Comparison of ENCODE assay signal across 17 cellular contexts in the genomic region with DNA sequence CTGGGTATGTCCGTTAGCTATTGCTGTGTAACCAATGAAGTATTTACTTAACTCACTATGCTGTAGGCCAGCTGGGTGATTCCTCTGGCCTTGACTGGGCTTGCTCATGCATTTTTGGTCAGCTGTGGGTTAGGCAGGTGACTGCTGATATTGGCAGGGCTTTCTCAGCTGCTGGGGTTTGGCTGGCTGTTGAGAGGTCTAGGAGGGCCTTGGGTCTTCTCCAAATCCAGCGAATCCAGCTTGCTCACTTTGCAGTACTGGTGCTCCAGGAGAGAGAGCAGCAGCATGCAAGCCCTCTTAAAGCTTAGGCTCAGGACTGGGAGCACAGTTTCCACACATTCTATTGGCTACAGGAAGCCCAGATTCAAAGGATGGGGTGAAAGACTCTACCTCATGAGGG.
DNase-seq lines count a peak whose midpoint lies in the region; ATAC-seq, FAIRE-seq and TF ChIP-seq lines count a peak whose summit lies in the region.
"Had no signal": no experiment of that assay in that cellular context is flagged by ENCODE, and none has a peak within 500 bp of the region (broad histone marks: within the 10 kb centered on the region; RNA-seq: fewer than 3 reads in every experiment).

No MANE protein-coding gene starts in this region.

- TF ChIP-seq CTCF in AG10803 (conservative IDR thresholded peaks at IDR 0.05; ENCODE audit: low read length) (no peak), bronchial epithelial cell (IDR thresholded peaks at IDR 0.05; ENCODE audit: insufficient read depth, low read length, severe bottlenecking) (no peak)

- ATAC-seq in HG03039 (IDR thresholded peaks at IDR 0.05; ENCODE audit: unreplicated experiment) = no peak
- ATAC-seq: Panc1; psoas muscle; stimulated activated naive B cell treated with anti-CD40 and anti-IgM and Interleukin-4, amounts not matched to agents 10 μg/mL and 1 μg/mL and 100 μg/mL, for 72 hours had no signal

- DNase-seq in AG10803 (ENCODE audit: low read depth) = peak; percentile 85
- DNase-seq in NCI-H226 = peak; percentile 67
- DNase-seq in bronchial epithelial cell (ENCODE audit: low read depth) = peak; percentile 84
- DNase-seq in kidney tubule cell (ENCODE audit: low spot score) = peak; percentile 40
- no peak for DNase-seq in NOMO-1 (lab: John Stamatoyannopoulos, UW; ENCODE audit: unreplicated experiment in 2 of 2)
- DNase-seq in SK-N-DZ (ENCODE audit: low spot score) = no peak
- DNase-seq in HUDEP-2 (lab: John Stamatoyannopoulos, UW; ENCODE audit: unreplicated experiment in 76 of 76) = no peak
- DNase-seq: activated CD4-positive, alpha-beta T cell treated with anti-CD3 and anti-CD28 coated beads, Interleukin-2, amount 50 U/mL, for 1 hour; C1 segment of cervical spinal cord; NCI-H2171 treated with DMSO at 0.1 percent for 48 hours; psoas muscle; stimulated activated CD4-positive, alpha-beta T cell treated with anti-CD3 and anti-CD28 coated beads, Interleukin-4, amount 100 ng/mL, for 24 hours; stimulated activated naive B cell treated with anti-CD40 and anti-IgM and Interleukin-4, amounts not matched to agents 10 μg/mL and 1 μg/mL and 100 μg/mL, for 72 hours had no signal

- H3K4me3 ChIP-seq in AG10803 (ENCODE audit: low read length) (no peak overlapping the region), bronchial epithelial cell (ENCODE audit: low read depth, low read length) (no peak overlapping the region)
- H3K4me3 ChIP-seq: cardiac muscle cell, psoas muscle had no signal

- no peaks in the 10 kb centered on the region for H3K27me3 ChIP-seq in bronchial epithelial cell (ENCODE audit: control insufficient read depth, insufficient read depth, low read length)
- H3K27me3 ChIP-seq: cardiac muscle cell had no signal

- FAIRE-seq in bronchial epithelial cell (lab: Jason Lieb, UNC) = no peak
- FAIRE-seq: endothelial cell of umbilical vein had no signal

- no peaks in the 10 kb centered on the region for H3K36me3 ChIP-seq in bronchial epithelial cell (ENCODE audit: control insufficient read depth, insufficient read depth, low read length)
- H3K36me3 ChIP-seq: cardiac muscle cell had no signal

Comparison
In these comparisons a context has a peak if more than half of its experiments do, and no peak if none do; other contexts are left out.
1. DNase-seq: peak in AG10803 (single experiment), NCI-H226 (single experiment), bronchial epithelial cell (single experiment) and kidney tubule cell (single experiment); none in NOMO-1 (0 of 2), SK-N-DZ (single experiment) and HUDEP-2 (0 of 76).